ENCODE assay signal across 15 cellular contexts in genomic region chr14:75520852-75521251, GRCh38. TPM values are rescaled to one million over a fixed set of nuclear protein-coding genes. Genes with fewer than 3 reads are reported as not detected.
A peak's percentile ranks its signal among the peaks of the same experiment; 100 is the strongest.
DNase-seq lines count a peak whose midpoint lies in the region; ATAC-seq and TF ChIP-seq lines count a peak whose summit lies in the region.
"Had no signal": no experiment of that assay in that cellular context is flagged by ENCODE, and none has a peak within 500 bp of the region (broad histone marks: within the 10 kb centered on the region; RNA-seq: fewer than 3 reads in every experiment).

No MANE protein-coding gene starts in this region.

- peaks cover 64% of the 10 kb centered on the region for H3K4me1 Mint-ChIP-seq in activated naive CD4-positive, alpha-beta T cell treated with anti-CD3 and anti-CD28 coated beads, Interleukin-2, amount 10 ng/mL, durations not matched to agents 7 days and 5 days
- H3K4me1 Mint-ChIP-seq in T-cell: peaks cover 61 to 78% (median 72%) of the 10 kb centered on the region in 3 donors
- H3K4me1 Mint-ChIP-seq in effector memory CD8-positive, alpha-beta T cell (ENCODE audit: low read depth in 2 of 2): peaks cover 50 to 61% of the 10 kb centered on the region in 2 donors
- H3K4me1 Mint-ChIP-seq in stimulated activated naive CD8-positive, alpha-beta T cell treated with anti-CD3 and anti-CD28 coated beads, Interleukin-15, amount 100 ng/mL, for 72 hours: peaks cover 74% of the 10 kb centered on the region

- H3K9me3 Mint-ChIP-seq in activated naive CD4-positive, alpha-beta T cell treated with anti-CD3 and anti-CD28 coated beads, Interleukin-2, amount 10 ng/mL, durations not matched to agents 7 days and 5 days: no peaks in the 10 kb centered on the region
- H3K9me3 Mint-ChIP-seq in T-cell: no peaks in the 10 kb centered on the region
- no peaks in the 10 kb centered on the region for H3K9me3 Mint-ChIP-seq in effector memory CD8-positive, alpha-beta T cell
- no peaks in the 10 kb centered on the region for H3K9me3 Mint-ChIP-seq in stimulated activated naive CD8-positive, alpha-beta T cell treated with anti-CD3 and anti-CD28 coated beads, Interleukin-15, amount 100 ng/mL, for 72 hours

- in situ Hi-C loops in GM13977 (cut with MboI; ENCODE audit: low pct_unique_long_range_greater_than_20kb, low sequenced_read_pairs, unreplicated experiment): no loop called here

- no peak for ATAC-seq in T-cell (replicated peaks in 1 of 4)
- no peak for ATAC-seq in effector memory CD8-positive, alpha-beta T cell (replicated peaks)
- no peak for ATAC-seq in stimulated activated naive CD8-positive, alpha-beta T cell treated with anti-CD3 and anti-CD28 coated beads, Interleukin-15, amount 100 ng/mL, for 72 hours
- no peak for ATAC-seq in GM18873 (IDR thresholded peaks at IDR 0.05; ENCODE audit: low FRiP score, unreplicated experiment)

- H3K27me3 Mint-ChIP-seq in activated naive CD4-positive, alpha-beta T cell treated with anti-CD3 and anti-CD28 coated beads, Interleukin-2, amount 10 ng/mL, durations not matched to agents 7 days and 5 days: peaks cover 4% of the 10 kb centered on the region
- no peaks in the 10 kb centered on the region for H3K27me3 Mint-ChIP-seq in T-cell
- no peaks in the 10 kb centered on the region for H3K27me3 Mint-ChIP-seq in effector memory CD8-positive, alpha-beta T cell
- peaks cover 8% of the 10 kb centered on the region for H3K27me3 Mint-ChIP-seq in stimulated activated naive CD8-positive, alpha-beta T cell treated with anti-CD3 and anti-CD28 coated beads, Interleukin-15, amount 100 ng/mL, for 72 hours

- POLR2A ChIA-PET in T-cell (lab: Charles Lee): interaction anchor here in 1 of 2 donors (0.6 kb wide), 1 partner anchor 273 kb away, joined by 4 read pairs; no protein-coding TSS in a partner anchor

- H3K4me3 Mint-ChIP-seq in activated naive CD4-positive, alpha-beta T cell treated with anti-CD3 and anti-CD28 coated beads, Interleukin-2, amount 10 ng/mL, durations not matched to agents 7 days and 5 days: no peak overlapping the region
- peak overlapping the region in 1 of 3 donors; percentile 95 for H3K4me3 Mint-ChIP-seq in T-cell
- peak overlapping the region; percentile 2 to 100 for H3K4me3 Mint-ChIP-seq in effector memory CD8-positive, alpha-beta T cell
- peak overlapping the region in 1 of 2 donors; percentile 99 for H3K4me3 Mint-ChIP-seq in stimulated activated naive CD8-positive, alpha-beta T cell treated with anti-CD3 and anti-CD28 coated beads, Interleukin-15, amount 100 ng/mL, for 72 hours

- H3K27ac Mint-ChIP-seq in activated naive CD4-positive, alpha-beta T cell treated with anti-CD3 and anti-CD28 coated beads, Interleukin-2, amount 10 ng/mL, durations not matched to agents 7 days and 5 days: peak overlapping the region; percentile 99
- H3K27ac Mint-ChIP-seq in T-cell: peak overlapping the region; percentile 99
- peak overlapping the region; percentile 98 to 99 for H3K27ac Mint-ChIP-seq in effector memory CD8-positive, alpha-beta T cell
- H3K27ac Mint-ChIP-seq in stimulated activated naive CD8-positive, alpha-beta T cell treated with anti-CD3 and anti-CD28 coated beads, Interleukin-15, amount 100 ng/mL, for 72 hours: peak overlapping the region; percentile 98 to 100

- no peak for DNase-seq in activated naive CD4-positive, alpha-beta T cell treated with anti-CD3 and anti-CD28 coated beads, Interleukin-2, amount 10 ng/mL, durations not matched to agents 7 days and 5 days
- no peak for DNase-seq in activated naive CD4-positive, alpha-beta T cell treated with anti-CD3 and anti-CD28 coated beads, Interleukin-2, amount 50 U/mL, for 16 hours
- DNase-seq in T-cell (no peak), GM13977 (ENCODE audit: low spot score) (no peak), UCSD-AML1 (lab: John Stamatoyannopoulos, UW; ENCODE audit: unreplicated experiment) (no peak)
- DNase-seq in effector memory CD8-positive, alpha-beta T cell: no peak
- no peak for DNase-seq in stimulated activated naive CD8-positive, alpha-beta T cell treated with anti-CD3 and anti-CD28 coated beads, Interleukin-15, amount 100 ng/mL, for 72 hours
- DNase-seq: DMS 273 treated with DMSO at 0.1 percent for 48 hours; KG1; NCI-H1105; NCI-H226; posterior cingulate gyrus; stimulated activated CD4-positive, alpha-beta T cell treated with anti-CD3 and anti-CD28 coated beads, Interleukin-12 subunit alpha, Interleukin-12 subunit beta, amount 100 ng/mL, for 4 hours had no signal

- peaks cover 29% of the 10 kb centered on the region for H3K36me3 Mint-ChIP-seq in activated naive CD4-positive, alpha-beta T cell treated with anti-CD3 and anti-CD28 coated beads, Interleukin-2, amount 10 ng/mL, durations not matched to agents 7 days and 5 days
- H3K36me3 Mint-ChIP-seq in T-cell: peaks cover 8% of the 10 kb centered on the region
- peaks cover 18% of the 10 kb centered on the region for H3K36me3 Mint-ChIP-seq in effector memory CD8-positive, alpha-beta T cell (ENCODE audit: insufficient read depth)

- CTCF ChIA-PET in activated naive CD4-positive, alpha-beta T cell treated with anti-CD3 and anti-CD28 coated beads, Interleukin-2, amount 10 ng/mL, durations not matched to agents 7 days and 5 days (lab: Charles Lee): interaction anchor here (0.8 to 12.5 kb wide), 7 partner anchors 9 to 56 kb away, joined by 4 to 161 read pairs (median 13); no protein-coding TSS in a partner anchor
- CTCF ChIA-PET in T-cell (lab: Charles Lee): interaction anchor here (0.6 to 1.6 kb wide), 5 partner anchors 19 to 382 kb away, joined by 3 to 5 read pairs (median 4); no protein-coding TSS in a partner anchor

- TF ChIP-seq CTCF in GM13977 (IDR thresholded peaks at IDR 0.05; ENCODE audit: extremely low read depth, insufficient read depth, missing control alignments): no peak

RNA-seq across cellular contexts. Expression of gene BATF, which starts 1.4 kb away (rescaled TPM):
- total RNA-seq in T-cell: 10 to 100 TPM; 12.0 to 22.4 (median 19.2) TPM
- total RNA-seq: cardiac muscle cell had no signal

RNA-seq across cellular contexts. Expression of gene FLVCR2, which starts 57.6 kb away (rescaled TPM):
- total RNA-seq in T-cell: 1 to 10 TPM; 1.1 to 7.1 (median 3.1) TPM
